ENCODE assay signal across 17 cellular contexts in genomic region chr13:46850214-46850613, GRCh38. TPM values are rescaled to one million over a fixed set of nuclear protein-coding genes. Genes with fewer than 3 reads are reported as not detected.
"Had no signal": no experiment of that assay in that cellular context is flagged by ENCODE, and none has a peak within 500 bp of the region (broad histone marks: within the 10 kb centered on the region; RNA-seq: fewer than 3 reads in every experiment).

No MANE protein-coding gene starts in this region.

- H3K36me3 ChIP-seq: adrenal gland, cardiac muscle cell, prostate gland, suprapubic skin had no signal

- H3K27me3 ChIP-seq: cardiac muscle cell, hepatocyte, suprapubic skin had no signal

- H3K9me3 ChIP-seq: adrenal gland, prostate gland, suprapubic skin had no signal

- H3K79me2 ChIP-seq: hepatocyte had no signal

- H3K4me2 ChIP-seq: hepatocyte had no signal

- H3K27ac ChIP-seq: adrenal gland, cardiac muscle cell, prostate gland, suprapubic skin had no signal

- H3K4me1 ChIP-seq: adrenal gland, prostate gland, suprapubic skin had no signal

- H3K4me3 ChIP-seq: adrenal gland, cardiac muscle cell, hepatocyte, prostate gland, suprapubic skin had no signal

- DNase-seq: activated CD4-positive, alpha-beta memory T cell treated with anti-CD3 and anti-CD28 coated beads, Interleukin-2, amount 10 ng/mL, durations not matched to agents 7 days and 5 days; activated CD4-positive, alpha-beta T cell treated with anti-CD3 and anti-CD28 coated beads for 4 hours; activated effector memory CD4-positive, alpha-beta T cell treated with Interleukin-2 at 50 U/mL for 16 hours; activated naive CD4-positive, alpha-beta T cell treated with anti-CD3 and anti-CD28 coated beads, Interleukin-2, amount 50 U/mL, for 16 hours; activated T-cell treated with anti-CD3 and anti-CD28 coated beads, Interleukin-2, amount 50 U/mL, for 24 hours; adrenal gland; right cardiac atrium; small intestine; stimulated activated naive CD8-positive, alpha-beta T cell treated with anti-CD3 and anti-CD28 coated beads, Interleukin-15, Interleukin-2, amounts not matched to agents 100 U/mL and 50 U/mL, for 24 hours; trophoblast cell had no signal

- H2AFZ ChIP-seq: hepatocyte had no signal

- ATAC-seq: left lobe of liver; stimulated activated naive CD8-positive, alpha-beta T cell treated with anti-CD3 and anti-CD28 coated beads, Interleukin-15, Interleukin-2, amounts not matched to agents 100 U/mL and 50 U/mL, for 24 hours had no signal

RNA-seq across cellular contexts. Expression of gene HTR2A, which starts 46.6 kb away (rescaled TPM):
- total RNA-seq: activated CD4-positive, alpha-beta memory T cell treated with anti-CD3 and anti-CD28 coated beads, Interleukin-2, amount 10 ng/mL, durations not matched to agents 7 days and 5 days; cardiac muscle cell; left lobe of liver; lung microvascular endothelial cell had no signal
- polyA plus RNA-seq: cardiac muscle cell, hepatocyte, keratinocyte had no signal
